9 cellular contexts compared by ENCODE assay signal in the genomic region with DNA sequence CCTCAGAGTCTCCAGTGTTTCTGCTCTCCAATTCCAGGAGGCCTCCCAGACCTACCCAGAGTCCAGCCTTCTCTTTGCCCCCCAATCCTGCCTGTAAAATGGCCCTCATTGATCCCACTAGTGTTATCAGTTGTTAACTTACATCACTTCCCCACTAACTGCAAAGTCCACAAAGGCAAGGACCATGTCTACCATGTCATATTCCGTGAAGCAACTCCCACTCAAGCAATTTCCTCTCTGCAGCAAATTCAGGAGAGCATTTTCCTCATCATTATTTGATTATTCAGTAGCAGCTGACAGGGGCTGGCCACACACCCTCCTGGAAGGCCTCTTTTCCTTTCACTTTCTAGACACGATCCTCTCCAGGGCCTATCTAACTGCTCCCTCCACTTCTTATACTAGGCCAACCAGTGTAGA.
A peak's percentile ranks its signal among the peaks of the same experiment; 100 is the strongest.
DNase-seq lines count a peak whose midpoint lies in the region; ATAC-seq and TF ChIP-seq lines count a peak whose summit lies in the region.
"Had no signal": no experiment of that assay in that cellular context is flagged by ENCODE, and none has a peak within 500 bp of the region (broad histone marks: within the 10 kb centered on the region; RNA-seq: fewer than 3 reads in every experiment).

No MANE protein-coding gene starts in this region.

- POLR2A ChIA-PET in OCI-LY7 (lab: Charles Lee), result interaction anchor here (1.9 kb wide), 1 partner anchor 10 kb away, joined by 7 read pairs; no protein-coding TSS in a partner anchor

- WGBS in heart right ventricle, 2 donors, result 32 to 42% methylated on average over 2 of the region's 2 CpGs

- H3K4me3 ChIP-seq in OCI-LY7 (ENCODE audit: low read depth, low read length, poor library complexity, severe bottlenecking) (no peak overlapping the region), heart right ventricle (peak overlapping the region in 2 of 10 donors; percentile 4)

- H3K4me3 Mint-ChIP-seq in activated T-cell treated with anti-CD3 and anti-CD28 coated beads, Interleukin-2, amount 50 U/mL, for 72 hours, result no peak overlapping the region
- H3K4me3 Mint-ChIP-seq: naive thymus-derived CD8-positive, alpha-beta T cell had no signal

- BruUV-seq in OCI-LY7 (replicated peaks; lab: Mats Ljungman, UMichigan), result no TSS peak

- DNase-seq in activated T-cell treated with anti-CD3 and anti-CD28 coated beads, Interleukin-2, amount 50 U/mL, for 72 hours, result no peak
- DNase-seq in activated T-cell treated with anti-CD3 and anti-CD28 coated beads for 4 hours (no peak), OCI-LY7 (ENCODE audit: low spot score) (no peak), heart right ventricle (peak in 1 of 2 donors; percentile 42), stromal cell of bone marrow (ENCODE audit: low read depth) (peak; percentile 55), cerebellum (ENCODE audit: low spot score) (no peak), amygdala (lab: John Stamatoyannopoulos, UW) (no peak)
- DNase-seq: naive thymus-derived CD8-positive, alpha-beta T cell had no signal

- H3K9me3 ChIP-seq in OCI-LY7 (ENCODE audit: low read length) (no peaks in the 10 kb centered on the region), heart right ventricle (no peaks in the 10 kb centered on the region)

- peak; percentile 28 to 33 for ATAC-seq in activated T-cell treated with anti-CD3 and anti-CD28 coated beads, Interleukin-2, amount 50 U/mL, for 72 hours (replicated peaks in 1 of 2)
- ATAC-seq in heart right ventricle, result peak in 7 of 8 donors; percentile 44 to 73 (median 65)
- ATAC-seq in GM21717 (IDR thresholded peaks at IDR 0.05; ENCODE audit: unreplicated experiment), result no peak

- no peak for TF ChIP-seq CTCF in OCI-LY7 (conservative IDR thresholded peaks at IDR 0.05; ENCODE audit: low read length)
- no peak for TF ChIP-seq CTCF in heart right ventricle (IDR thresholded peaks at IDR 0.05)

- H3K9me2 ChIP-seq in OCI-LY7 (ENCODE audit: insufficient read depth, low read length), result no peaks in the 10 kb centered on the region

- intact Hi-C loops in OCI-LY7 (cut with micrococcal nuclease; ENCODE audit: unreplicated experiment), result no loop called here
- intact Hi-C loops in heart right ventricle (cut with DNase I), result loop anchor here in 1 of 10 donors (10.0 kb wide), 1 partner anchor 259 kb away; no protein-coding TSS in a partner anchor

- H3K36me3 ChIP-seq in OCI-LY7 (ENCODE audit: insufficient read depth, low read length), result no peaks in the 10 kb centered on the region; the same call in 1 of the 2 replicates
- H3K36me3 ChIP-seq in heart right ventricle, result no peaks in the 10 kb centered on the region

- peaks cover 5% of the 10 kb centered on the region; the same call in 1 of the 2 replicates for H4K20me1 ChIP-seq in OCI-LY7 (ENCODE audit: insufficient read depth, low read length)

- no peaks in the 10 kb centered on the region for H3K27me3 Mint-ChIP-seq in activated T-cell treated with anti-CD3 and anti-CD28 coated beads, Interleukin-2, amount 50 U/mL, for 72 hours (ENCODE audit: low read depth)
- H3K27me3 Mint-ChIP-seq: naive thymus-derived CD8-positive, alpha-beta T cell had no signal

- H3K79me2 ChIP-seq in OCI-LY7 (ENCODE audit: insufficient read depth, low read depth, low read length), result peaks cover 41% of the 10 kb centered on the region; the same call in 1 of the 2 replicates

- H3K27ac ChIP-seq in OCI-LY7 (ENCODE audit: low read depth, low read length, poor library complexity, severe bottlenecking) (no peak overlapping the region), heart right ventricle (peak overlapping the region in 9 of 10 donors; percentile 2 to 78 (median 35))

- H3K4me2 ChIP-seq in OCI-LY7 (ENCODE audit: low read length), result peak overlapping the region; percentile 1; the same call in 1 of the 2 replicates

- H2AFZ ChIP-seq in OCI-LY7 (ENCODE audit: low read length), result no peak overlapping the region

- H3K27ac Mint-ChIP-seq in activated T-cell treated with anti-CD3 and anti-CD28 coated beads, Interleukin-2, amount 50 U/mL, for 72 hours, result no peak overlapping the region
- H3K27ac Mint-ChIP-seq: naive thymus-derived CD8-positive, alpha-beta T cell had no signal

- CTCF ChIA-PET in OCI-LY7 (lab: Charles Lee; ENCODE audit: unreplicated experiment), result no interaction called here

- peaks cover 53% of the 10 kb centered on the region for H3K4me1 ChIP-seq in OCI-LY7 (ENCODE audit: insufficient read depth, low read length, poor library complexity, severe bottlenecking)
- H3K4me1 ChIP-seq in heart right ventricle, result peaks cover 23 to 98% (median 93%) of the 10 kb centered on the region in 9 donors

- H3K27me3 ChIP-seq in heart right ventricle, result no peaks in the 10 kb centered on the region

- H3K4me1 Mint-ChIP-seq in activated T-cell treated with anti-CD3 and anti-CD28 coated beads, Interleukin-2, amount 50 U/mL, for 72 hours (ENCODE audit: low read depth), result peaks cover 7% of the 10 kb centered on the region

- H3K36me3 Mint-ChIP-seq in activated T-cell treated with anti-CD3 and anti-CD28 coated beads, Interleukin-2, amount 50 U/mL, for 72 hours (ENCODE audit: insufficient read depth in 2 of 2), result no peaks in the 10 kb centered on the region
- H3K36me3 Mint-ChIP-seq: naive thymus-derived CD8-positive, alpha-beta T cell had no signal

- no peaks in the 10 kb centered on the region for H3K9me3 Mint-ChIP-seq in activated T-cell treated with anti-CD3 and anti-CD28 coated beads, Interleukin-2, amount 50 U/mL, for 72 hours
- H3K9me3 Mint-ChIP-seq: naive thymus-derived CD8-positive, alpha-beta T cell had no signal
